In the genomic region with DNA sequence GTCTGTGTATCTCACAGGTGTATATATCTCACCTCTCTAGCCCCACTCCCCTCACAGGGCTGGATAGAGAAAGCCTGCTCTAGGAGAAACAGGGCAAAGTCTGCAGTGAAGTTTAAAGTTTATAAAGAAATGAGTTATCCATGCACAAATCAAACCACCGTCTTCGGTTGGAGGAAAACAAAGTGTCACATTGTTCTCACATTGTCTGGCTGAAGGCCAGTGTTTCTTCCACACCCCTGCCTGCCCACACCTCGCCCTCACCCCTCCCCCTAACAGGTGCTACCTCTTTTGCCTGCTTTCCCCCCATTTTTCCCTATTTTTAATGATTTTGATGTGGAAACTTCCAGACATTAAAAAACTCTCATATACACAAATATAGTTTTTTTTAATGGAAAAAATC, we compare ENCODE assay signal across 21 cellular contexts. TPM values are rescaled to one million over a fixed set of nuclear protein-coding genes. Genes with fewer than 3 reads are reported as not detected.
DNase-seq lines count a peak whose midpoint lies in the region; ATAC-seq, FAIRE-seq and TF ChIP-seq lines count a peak whose summit lies in the region.
"Had no signal": no experiment of that assay in that cellular context is flagged by ENCODE, and none has a peak within 500 bp of the region (broad histone marks: within the 10 kb centered on the region; RNA-seq: fewer than 3 reads in every experiment).

No MANE protein-coding gene starts in this region.

- peak overlapping the region in 3 of 4 donors; percentile 28 to 71 (median 47) for H3K27ac ChIP-seq in Peyer's patch
- H3K27ac ChIP-seq in small intestine (ENCODE audit: low read depth in 1 of 2, low read length in 1 of 2), result peak overlapping the region in 1 of 2 donors; percentile 73
- H3K27ac ChIP-seq in tibial artery, result no peak overlapping the region
- H3K27ac ChIP-seq: BLaER1 treated with 17β-estradiol and CSF1 and Interleukin-3, amounts not matched to agents 10 nM and 100 nM; GM23248; HL-60 had no signal

- WGBS in small intestine, 3 donors, result 13 to 45% (median 19%) methylated on average over 3 of the region's 3 CpGs

- no peak overlapping the region for H3K27ac Mint-ChIP-seq in activated T-cell treated with anti-CD3 and anti-CD28 coated beads, Interleukin-2, amount 50 U/mL, for 24 hours
- H3K27ac Mint-ChIP-seq: CD8-positive, alpha-beta memory T cell had no signal

- TF ChIP-seq POLR2A in Peyer's patch (IDR thresholded peaks at IDR 0.05), result no peak

- no peaks in the 10 kb centered on the region for H3K9me3 Mint-ChIP-seq in activated T-cell treated with anti-CD3 and anti-CD28 coated beads, Interleukin-2, amount 50 U/mL, for 24 hours
- H3K9me3 Mint-ChIP-seq: CD8-positive, alpha-beta memory T cell had no signal

- H3K27me3 ChIP-seq in Peyer's patch (no peaks in the 10 kb centered on the region), small intestine (ENCODE audit: control insufficient read depth in 2 of 2, insufficient read depth in 2 of 2, low read length in 2 of 2) (peaks cover 0 to 3% of the 10 kb centered on the region in 2 donors), tibial artery (no peaks in the 10 kb centered on the region)

- peak; percentile 85 for ATAC-seq in left colon
- ATAC-seq in GM18519 (IDR thresholded peaks at IDR 0.05; ENCODE audit: low FRiP score, unreplicated experiment), result no peak

- H3K4me3 Mint-ChIP-seq in activated T-cell treated with anti-CD3 and anti-CD28 coated beads, Interleukin-2, amount 50 U/mL, for 24 hours, result no peak overlapping the region
- H3K4me3 Mint-ChIP-seq: CD8-positive, alpha-beta memory T cell had no signal

- intact Hi-C loops in left colon (cut with DNase I, micrococcal nuclease), result no loop called here
- intact Hi-C loops in tibial artery (cut with DNase I; ENCODE audit: low total_unique reads), result no loop called here

- DNase-seq in activated T-cell treated with anti-CD3 and anti-CD28 coated beads, Interleukin-2, amount 50 U/mL, for 24 hours, result peak; percentile 24
- DNase-seq in activated T-cell treated with anti-CD3 and anti-CD28 coated beads for 4 hours, result no peak
- DNase-seq in Peyer's patch, result peak in 1 of 3 donors; percentile 56
- peak; percentile 73 to 87 for DNase-seq in left colon
- DNase-seq in small intestine, result peak; percentile 77
- no peak for DNase-seq in tibial artery
- DNase-seq in NCI-H226, result no peak
- DNase-seq: CD8-positive, alpha-beta memory T cell; GF-D8; GM23248; NCI-H1417; NCI-H2029; NCI-H2227 treated with DMSO at 0.1 percent for 48 hours; Right ventricle myocardium superior had no signal

- H3K4me1 Mint-ChIP-seq in activated T-cell treated with anti-CD3 and anti-CD28 coated beads, Interleukin-2, amount 50 U/mL, for 24 hours (ENCODE audit: low read depth), result no peaks in the 10 kb centered on the region
- H3K4me1 Mint-ChIP-seq: CD8-positive, alpha-beta memory T cell had no signal

- no peaks in the 10 kb centered on the region for H3K36me3 ChIP-seq in Peyer's patch
- no peaks in the 10 kb centered on the region for H3K36me3 ChIP-seq in small intestine (ENCODE audit: control insufficient read depth in 2 of 2, insufficient read depth in 2 of 2, low read length in 2 of 2)
- no peaks in the 10 kb centered on the region for H3K36me3 ChIP-seq in tibial artery
- H3K36me3 ChIP-seq: BLaER1 treated with 17β-estradiol and CSF1 and Interleukin-3, amounts not matched to agents 10 nM and 100 nM had no signal

- TF ChIP-seq CTCF in Peyer's patch (IDR thresholded peaks at IDR 0.05) (no peak), tibial artery (IDR thresholded peaks at IDR 0.05) (no peak)

- H3K27me3 Mint-ChIP-seq in activated T-cell treated with anti-CD3 and anti-CD28 coated beads, Interleukin-2, amount 50 U/mL, for 24 hours, result peaks cover 40% of the 10 kb centered on the region

- peaks cover 0 to 18% (median 4%) of the 10 kb centered on the region in 4 donors for H3K4me1 ChIP-seq in Peyer's patch
- no peaks in the 10 kb centered on the region for H3K4me1 ChIP-seq in small intestine (ENCODE audit: control insufficient read depth in 2 of 2, insufficient read depth in 1 of 2, low read depth in 1 of 2, low read length in 1 of 2)
- peaks cover 0 to 8% (median 3%) of the 10 kb centered on the region in 4 donors for H3K4me1 ChIP-seq in tibial artery

- no peaks in the 10 kb centered on the region for H3K36me3 Mint-ChIP-seq in activated T-cell treated with anti-CD3 and anti-CD28 coated beads, Interleukin-2, amount 50 U/mL, for 24 hours (ENCODE audit: low read depth)
- H3K36me3 Mint-ChIP-seq: CD8-positive, alpha-beta memory T cell had no signal

- FAIRE-seq in small intestine (lab: Jason Lieb, UNC), result no peak
- FAIRE-seq: A204.1, GM12891, GM18507 had no signal

- H3K9me3 ChIP-seq in Peyer's patch (no peaks in the 10 kb centered on the region), small intestine (ENCODE audit: control insufficient read depth, low read depth) (no peaks in the 10 kb centered on the region), tibial artery (no peaks in the 10 kb centered on the region)
- H3K9me3 ChIP-seq: BLaER1 treated with 17β-estradiol and CSF1 and Interleukin-3, amounts not matched to agents 10 nM and 100 nM had no signal

- H3K4me3 ChIP-seq in Peyer's patch, result no peak overlapping the region
- no peak overlapping the region for H3K4me3 ChIP-seq in small intestine (ENCODE audit: low read depth in 1 of 2, low read length in 2 of 2)
- H3K4me3 ChIP-seq in tibial artery, result no peak overlapping the region
- H3K4me3 ChIP-seq: BLaER1 treated with 17β-estradiol and CSF1 and Interleukin-3, amounts not matched to agents 10 nM and 100 nM; GM23248 had no signal

RNA-seq across cellular contexts. Expression of a gene that starts 25.8 kb away (rescaled TPM):
- total RNA-seq in Peyer's patch (10 to 100 TPM; 12.4 to 86.5 (median 71.5) TPM), left colon (10 to 100 TPM; 27.6 to 45.5 TPM)
- polyA plus RNA-seq in small intestine, result 100 to 1,000 TPM in 1 of 3 donors, 10 to 100 TPM in 2; 17.8 to 175 (median 19.9) TPM
- polyA plus RNA-seq: CD8-positive, alpha-beta memory T cell had no signal

RNA-seq across cellular contexts. Expression of a gene that starts 26.3 kb away (rescaled TPM):
- total RNA-seq in Peyer's patch (not detected), left colon (not detected)
- under 1 TPM in 1 of 3 donors, not detected in 2; 0.07 TPM for polyA plus RNA-seq in small intestine
- total RNA-seq: CD8-positive, alpha-beta memory T cell; Daoy; GM23248; Right ventricle myocardium superior had no signal
- polyA plus RNA-seq: CD8-positive, alpha-beta memory T cell; GM23248 had no signal

Comparison
In these comparisons a context has a peak if more than half of its experiments do, and no peak if none do; other contexts are left out.
1. DNase-seq: peak in activated T-cell treated with anti-CD3 and anti-CD28 coated beads, Interleukin-2, amount 50 U/mL, for 24 hours (single experiment), left colon (2 of 2) and small intestine (single experiment); none in activated T-cell treated with anti-CD3 and anti-CD28 coated beads for 4 hours (single experiment), tibial artery (0 of 2) and NCI-H226 (single experiment).
2. H3K27ac ChIP-seq: peak in Peyer's patch (3 of 4); none in tibial artery (0 of 2).